In the genomic region with DNA sequence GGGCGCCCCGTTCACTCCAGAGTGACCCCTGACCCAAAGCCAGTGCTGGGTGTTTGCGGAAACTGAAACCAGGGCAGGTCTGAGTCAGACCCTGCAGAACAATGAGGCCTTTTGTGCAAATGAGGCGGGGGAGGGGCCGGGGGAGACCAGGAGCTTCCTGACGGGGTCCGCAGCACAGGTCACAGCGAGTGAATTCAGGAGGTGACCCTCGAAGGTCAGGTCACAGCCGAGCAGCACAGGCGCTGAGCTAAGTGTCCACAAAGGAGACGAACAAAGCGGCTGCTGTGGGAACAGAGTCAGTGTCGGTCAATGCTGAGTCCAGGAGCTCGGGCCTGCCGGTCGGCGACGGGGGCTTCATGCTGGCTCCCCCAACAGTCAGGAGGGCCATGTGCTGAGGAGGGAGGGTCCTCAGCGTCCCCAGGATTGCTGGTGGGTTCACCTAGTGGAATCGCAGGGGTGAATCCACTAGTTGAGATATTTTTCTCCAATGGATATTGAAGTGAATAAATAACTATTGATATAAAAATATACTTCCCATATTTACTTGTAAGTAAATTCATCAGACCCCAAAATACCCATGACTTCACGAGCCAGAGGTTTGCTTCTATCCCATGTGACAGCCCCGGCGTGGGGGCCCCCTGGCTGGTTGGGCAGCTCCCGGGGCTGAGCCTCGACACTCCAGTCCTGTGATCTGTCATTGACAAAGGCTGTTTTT, we compare ENCODE assay signal across 3 cellular contexts.
A peak's percentile ranks its signal among the peaks of the same experiment; 100 is the strongest.
TF ChIP-seq lines count a peak whose summit lies in the region.

No MANE protein-coding gene starts in this region.

TF ChIP-seq in HCT116, 20 proteins besides CTCF, POLR2A, EP300 and RAD21:
- TF ChIP-seq SP1 (IDR thresholded peaks at IDR 0.05; ENCODE audit: low read depth) (peak; percentile 29; the same call in 1 of the 2 replicates), FOSL1 (IDR thresholded peaks at IDR 0.05; ENCODE audit: low read depth) (peak; percentile 29; the same call in 1 of the 2 replicates), SIN3A (IDR thresholded peaks at IDR 0.05; ENCODE audit: low read depth) (no peak), EZH2 (IDR thresholded peaks at IDR 0.05) (no peak), JUND (IDR thresholded peaks at IDR 0.05) (peak; percentile 20; the same call in 1 of the 2 replicates)
- TF ChIP-seq, protein P1, sequence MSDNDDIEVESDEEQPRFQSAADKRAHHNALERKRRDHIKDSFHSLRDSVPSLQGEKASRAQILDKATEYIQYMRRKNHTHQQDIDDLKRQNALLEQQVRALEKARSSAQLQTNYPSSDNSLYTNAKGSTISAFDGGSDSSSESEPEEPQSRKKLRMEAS (IDR thresholded peaks at IDR 0.05) = 0 out of 2 replicates have a peak, but pooled peaks have one; percentile 10

TF ChIP-seq in GM12878, 131 proteins besides CTCF, POLR2A, EP300 and RAD21 (continues in another document):
- TF ChIP-seq, protein P2, sequence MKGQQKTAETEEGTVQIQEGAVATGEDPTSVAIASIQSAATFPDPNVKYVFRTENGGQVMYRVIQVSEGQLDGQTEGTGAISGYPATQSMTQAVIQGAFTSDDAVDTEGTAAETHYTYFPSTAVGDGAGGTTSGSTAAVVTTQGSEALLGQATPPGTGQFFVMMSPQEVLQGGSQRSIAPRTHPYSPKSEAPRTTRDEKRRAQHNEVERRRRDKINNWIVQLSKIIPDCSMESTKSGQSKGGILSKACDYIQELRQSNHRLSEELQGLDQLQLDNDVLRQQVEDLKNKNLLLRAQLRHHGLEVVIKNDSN (IDR thresholded peaks at IDR 0.05; ENCODE audit: borderline replicate concordance, extremely low read length, insufficient read depth, low read depth, low read length) = no peak
- peak; percentile 20; the same call in 1 of the 2 replicates for TF ChIP-seq PAX5 (IDR thresholded peaks at IDR 0.05; ENCODE audit: borderline replicate concordance, low read depth, low read length)
- TF ChIP-seq RAD51 (IDR thresholded peaks at IDR 0.05) = no peak
- 0 out of 2 replicates have a peak, but pooled peaks have one; percentile 37 for TF ChIP-seq EED (IDR thresholded peaks at IDR 0.05; ENCODE audit: low read depth)
- TF ChIP-seq JUNB (IDR thresholded peaks at IDR 0.05) = peak; percentile 31; the same call in 1 of the 2 replicates
- TF ChIP-seq HDGF (IDR thresholded peaks at IDR 0.05) = no peak
- TF ChIP-seq SP1 (IDR thresholded peaks at IDR 0.05; ENCODE audit: low read depth, low read length) = peak; percentile 9
- no peak for TF ChIP-seq KAT2A (conservative IDR thresholded peaks at IDR 0.05; ENCODE audit: control insufficient read depth, low read depth, low read length)
- TF ChIP-seq CHD2 (IDR thresholded peaks at IDR 0.05; ENCODE audit: borderline replicate concordance, low read depth, low read length) = no peak
- no peak for TF ChIP-seq PML (IDR thresholded peaks at IDR 0.05; ENCODE audit: low read length)
- TF ChIP-seq NFIC (IDR thresholded peaks at IDR 0.05; ENCODE audit: low read depth, low read length) = no peak
- TF ChIP-seq FOXM1 (IDR thresholded peaks at IDR 0.05; ENCODE audit: low read depth, low read length) = no peak
- TF ChIP-seq ETV6 (conservative IDR thresholded peaks at IDR 0.05 in 1 of 2, IDR thresholded peaks at IDR 0.05 in 1 of 2; ENCODE audit: borderline replicate concordance in 1 of 2, low read depth in 1 of 2) = 0 out of 4 replicates have a peak, but pooled peaks of 1 of the 2 experiments have one; percentile 23
- TF ChIP-seq NR2F1 (conservative IDR thresholded peaks at IDR 0.05) = peak; percentile 92
- no peak for TF ChIP-seq CHD1 (IDR thresholded peaks at IDR 0.05; ENCODE audit: low read depth, low read length)
- no peak for TF ChIP-seq SRF (IDR thresholded peaks at IDR 0.05; ENCODE audit: low read depth in 2 of 2, low read length in 2 of 2)
- no peak for TF ChIP-seq CBX5 (IDR thresholded peaks at IDR 0.05; ENCODE audit: low read depth)
- TF ChIP-seq, protein P3, sequence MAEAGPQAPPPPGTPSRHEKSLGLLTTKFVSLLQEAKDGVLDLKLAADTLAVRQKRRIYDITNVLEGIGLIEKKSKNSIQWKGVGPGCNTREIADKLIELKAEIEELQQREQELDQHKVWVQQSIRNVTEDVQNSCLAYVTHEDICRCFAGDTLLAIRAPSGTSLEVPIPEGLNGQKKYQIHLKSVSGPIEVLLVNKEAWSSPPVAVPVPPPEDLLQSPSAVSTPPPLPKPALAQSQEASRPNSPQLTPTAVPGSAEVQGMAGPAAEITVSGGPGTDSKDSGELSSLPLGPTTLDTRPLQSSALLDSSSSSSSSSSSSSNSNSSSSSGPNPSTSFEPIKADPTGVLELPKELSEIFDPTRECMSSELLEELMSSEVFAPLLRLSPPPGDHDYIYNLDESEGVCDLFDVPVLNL (IDR thresholded peaks at IDR 0.05; ENCODE audit: low read depth, low read length) = no peak
- TF ChIP-seq, protein P4, sequence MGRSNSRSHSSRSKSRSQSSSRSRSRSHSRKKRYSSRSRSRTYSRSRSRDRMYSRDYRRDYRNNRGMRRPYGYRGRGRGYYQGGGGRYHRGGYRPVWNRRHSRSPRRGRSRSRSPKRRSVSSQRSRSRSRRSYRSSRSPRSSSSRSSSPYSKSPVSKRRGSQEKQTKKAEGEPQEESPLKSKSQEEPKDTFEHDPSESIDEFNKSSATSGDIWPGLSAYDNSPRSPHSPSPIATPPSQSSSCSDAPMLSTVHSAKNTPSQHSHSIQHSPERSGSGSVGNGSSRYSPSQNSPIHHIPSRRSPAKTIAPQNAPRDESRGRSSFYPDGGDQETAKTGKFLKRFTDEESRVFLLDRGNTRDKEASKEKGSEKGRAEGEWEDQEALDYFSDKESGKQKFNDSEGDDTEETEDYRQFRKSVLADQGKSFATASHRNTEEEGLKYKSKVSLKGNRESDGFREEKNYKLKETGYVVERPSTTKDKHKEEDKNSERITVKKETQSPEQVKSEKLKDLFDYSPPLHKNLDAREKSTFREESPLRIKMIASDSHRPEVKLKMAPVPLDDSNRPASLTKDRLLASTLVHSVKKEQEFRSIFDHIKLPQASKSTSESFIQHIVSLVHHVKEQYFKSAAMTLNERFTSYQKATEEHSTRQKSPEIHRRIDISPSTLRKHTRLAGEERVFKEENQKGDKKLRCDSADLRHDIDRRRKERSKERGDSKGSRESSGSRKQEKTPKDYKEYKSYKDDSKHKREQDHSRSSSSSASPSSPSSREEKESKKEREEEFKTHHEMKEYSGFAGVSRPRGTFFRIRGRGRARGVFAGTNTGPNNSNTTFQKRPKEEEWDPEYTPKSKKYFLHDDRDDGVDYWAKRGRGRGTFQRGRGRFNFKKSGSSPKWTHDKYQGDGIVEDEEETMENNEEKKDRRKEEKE (IDR thresholded peaks at IDR 0.05) = no peak
- no peak for TF ChIP-seq TCF7 (IDR thresholded peaks at IDR 0.05; ENCODE audit: borderline replicate concordance)
- TF ChIP-seq CHD4 (IDR thresholded peaks at IDR 0.05) = no peak
- TF ChIP-seq WRNIP1 (IDR thresholded peaks at IDR 0.05; ENCODE audit: borderline replicate concordance, low read depth, low read length) = no peak
- TF ChIP-seq, protein P5, sequence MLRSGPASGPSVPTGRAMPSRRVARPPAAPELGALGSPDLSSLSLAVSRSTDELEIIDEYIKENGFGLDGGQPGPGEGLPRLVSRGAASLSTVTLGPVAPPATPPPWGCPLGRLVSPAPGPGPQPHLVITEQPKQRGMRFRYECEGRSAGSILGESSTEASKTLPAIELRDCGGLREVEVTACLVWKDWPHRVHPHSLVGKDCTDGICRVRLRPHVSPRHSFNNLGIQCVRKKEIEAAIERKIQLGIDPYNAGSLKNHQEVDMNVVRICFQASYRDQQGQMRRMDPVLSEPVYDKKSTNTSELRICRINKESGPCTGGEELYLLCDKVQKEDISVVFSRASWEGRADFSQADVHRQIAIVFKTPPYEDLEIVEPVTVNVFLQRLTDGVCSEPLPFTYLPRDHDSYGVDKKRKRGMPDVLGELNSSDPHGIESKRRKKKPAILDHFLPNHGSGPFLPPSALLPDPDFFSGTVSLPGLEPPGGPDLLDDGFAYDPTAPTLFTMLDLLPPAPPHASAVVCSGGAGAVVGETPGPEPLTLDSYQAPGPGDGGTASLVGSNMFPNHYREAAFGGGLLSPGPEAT (IDR thresholded peaks at IDR 0.05; ENCODE audit: low read depth) = no peak
- no peak for TF ChIP-seq EGR1 (IDR thresholded peaks at IDR 0.05; ENCODE audit: borderline replicate concordance in 1 of 2, low read depth in 2 of 2, low read length in 2 of 2)
- no peak for TF ChIP-seq STAT3 (IDR thresholded peaks at IDR 0.05; ENCODE audit: low read depth, low read length)
- no peak for TF ChIP-seq MYB (IDR thresholded peaks at IDR 0.05; ENCODE audit: borderline replicate concordance, low read depth, low read length)

TF ChIP-seq in HepG2, 621 proteins besides CTCF, POLR2A, EP300 and RAD21 (continues in another document):
- TF ChIP-seq ZNF354B (CRISPR knock-in tag; IDR thresholded peaks at IDR 0.05) = 0 out of 2 replicates have a peak, but pooled peaks have one; percentile 80
- no peak for TF ChIP-seq PAF1 (CRISPR knock-in tag; IDR thresholded peaks at IDR 0.05)
- no peak for TF ChIP-seq ZNF850 (CRISPR knock-in tag; conservative IDR thresholded peaks at IDR 0.05)
- TF ChIP-seq ZNF619 (CRISPR knock-in tag; IDR thresholded peaks at IDR 0.05) = peak; percentile 59; the same call in 1 of the 2 replicates
- TF ChIP-seq, protein P6, sequence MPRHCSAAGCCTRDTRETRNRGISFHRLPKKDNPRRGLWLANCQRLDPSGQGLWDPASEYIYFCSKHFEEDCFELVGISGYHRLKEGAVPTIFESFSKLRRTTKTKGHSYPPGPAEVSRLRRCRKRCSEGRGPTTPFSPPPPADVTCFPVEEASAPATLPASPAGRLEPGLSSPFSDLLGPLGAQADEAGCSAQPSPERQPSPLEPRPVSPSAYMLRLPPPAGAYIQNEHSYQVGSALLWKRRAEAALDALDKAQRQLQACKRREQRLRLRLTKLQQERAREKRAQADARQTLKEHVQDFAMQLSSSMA (CRISPR knock-in tag; IDR thresholded peaks at IDR 0.05) = no peak
- TF ChIP-seq, protein P7, sequence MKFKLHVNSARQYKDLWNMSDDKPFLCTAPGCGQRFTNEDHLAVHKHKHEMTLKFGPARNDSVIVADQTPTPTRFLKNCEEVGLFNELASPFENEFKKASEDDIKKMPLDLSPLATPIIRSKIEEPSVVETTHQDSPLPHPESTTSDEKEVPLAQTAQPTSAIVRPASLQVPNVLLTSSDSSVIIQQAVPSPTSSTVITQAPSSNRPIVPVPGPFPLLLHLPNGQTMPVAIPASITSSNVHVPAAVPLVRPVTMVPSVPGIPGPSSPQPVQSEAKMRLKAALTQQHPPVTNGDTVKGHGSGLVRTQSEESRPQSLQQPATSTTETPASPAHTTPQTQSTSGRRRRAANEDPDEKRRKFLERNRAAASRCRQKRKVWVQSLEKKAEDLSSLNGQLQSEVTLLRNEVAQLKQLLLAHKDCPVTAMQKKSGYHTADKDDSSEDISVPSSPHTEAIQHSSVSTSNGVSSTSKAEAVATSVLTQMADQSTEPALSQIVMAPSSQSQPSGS (CRISPR knock-in tag; IDR thresholded peaks at IDR 0.05) = peak; percentile 73
- TF ChIP-seq KLF16 (CRISPR knock-in tag; IDR thresholded peaks at IDR 0.05) = peak in 1 of 2 experiments; percentile 74; a peak in 2 of 4 replicates
- no peak for TF ChIP-seq GPN1 (CRISPR knock-in tag; IDR thresholded peaks at IDR 0.05; ENCODE audit: borderline replicate concordance)
- TF ChIP-seq, protein P8, sequence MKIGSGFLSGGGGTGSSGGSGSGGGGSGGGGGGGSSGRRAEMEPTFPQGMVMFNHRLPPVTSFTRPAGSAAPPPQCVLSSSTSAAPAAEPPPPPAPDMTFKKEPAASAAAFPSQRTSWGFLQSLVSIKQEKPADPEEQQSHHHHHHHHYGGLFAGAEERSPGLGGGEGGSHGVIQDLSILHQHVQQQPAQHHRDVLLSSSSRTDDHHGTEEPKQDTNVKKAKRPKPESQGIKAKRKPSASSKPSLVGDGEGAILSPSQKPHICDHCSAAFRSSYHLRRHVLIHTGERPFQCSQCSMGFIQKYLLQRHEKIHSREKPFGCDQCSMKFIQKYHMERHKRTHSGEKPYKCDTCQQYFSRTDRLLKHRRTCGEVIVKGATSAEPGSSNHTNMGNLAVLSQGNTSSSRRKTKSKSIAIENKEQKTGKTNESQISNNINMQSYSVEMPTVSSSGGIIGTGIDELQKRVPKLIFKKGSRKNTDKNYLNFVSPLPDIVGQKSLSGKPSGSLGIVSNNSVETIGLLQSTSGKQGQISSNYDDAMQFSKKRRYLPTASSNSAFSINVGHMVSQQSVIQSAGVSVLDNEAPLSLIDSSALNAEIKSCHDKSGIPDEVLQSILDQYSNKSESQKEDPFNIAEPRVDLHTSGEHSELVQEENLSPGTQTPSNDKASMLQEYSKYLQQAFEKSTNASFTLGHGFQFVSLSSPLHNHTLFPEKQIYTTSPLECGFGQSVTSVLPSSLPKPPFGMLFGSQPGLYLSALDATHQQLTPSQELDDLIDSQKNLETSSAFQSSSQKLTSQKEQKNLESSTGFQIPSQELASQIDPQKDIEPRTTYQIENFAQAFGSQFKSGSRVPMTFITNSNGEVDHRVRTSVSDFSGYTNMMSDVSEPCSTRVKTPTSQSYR (CRISPR knock-in tag; IDR thresholded peaks at IDR 0.05; ENCODE audit: borderline replicate concordance) = peak; percentile 97
- no peak; the same call in none of the 2 replicates for TF ChIP-seq ZNF670 (CRISPR knock-in tag; IDR thresholded peaks at IDR 0.05; ENCODE audit: borderline replicate concordance)
- no peak for TF ChIP-seq HOXA9 (CRISPR knock-in tag; IDR thresholded peaks at IDR 0.05; ENCODE audit: borderline replicate concordance)
- TF ChIP-seq, protein P9, sequence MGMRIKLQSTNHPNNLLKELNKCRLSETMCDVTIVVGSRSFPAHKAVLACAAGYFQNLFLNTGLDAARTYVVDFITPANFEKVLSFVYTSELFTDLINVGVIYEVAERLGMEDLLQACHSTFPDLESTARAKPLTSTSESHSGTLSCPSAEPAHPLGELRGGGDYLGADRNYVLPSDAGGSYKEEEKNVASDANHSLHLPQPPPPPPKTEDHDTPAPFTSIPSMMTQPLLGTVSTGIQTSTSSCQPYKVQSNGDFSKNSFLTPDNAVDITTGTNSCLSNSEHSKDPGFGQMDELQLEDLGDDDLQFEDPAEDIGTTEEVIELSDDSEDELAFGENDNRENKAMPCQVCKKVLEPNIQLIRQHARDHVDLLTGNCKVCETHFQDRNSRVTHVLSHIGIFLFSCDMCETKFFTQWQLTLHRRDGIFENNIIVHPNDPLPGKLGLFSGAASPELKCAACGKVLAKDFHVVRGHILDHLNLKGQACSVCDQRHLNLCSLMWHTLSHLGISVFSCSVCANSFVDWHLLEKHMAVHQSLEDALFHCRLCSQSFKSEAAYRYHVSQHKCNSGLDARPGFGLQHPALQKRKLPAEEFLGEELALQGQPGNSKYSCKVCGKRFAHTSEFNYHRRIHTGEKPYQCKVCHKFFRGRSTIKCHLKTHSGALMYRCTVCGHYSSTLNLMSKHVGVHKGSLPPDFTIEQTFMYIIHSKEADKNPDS (CRISPR knock-in tag; IDR thresholded peaks at IDR 0.05) = no peak
- no peak for TF ChIP-seq TMF1 (CRISPR knock-in tag; IDR thresholded peaks at IDR 0.05; ENCODE audit: low read depth)
- peak; percentile 24; the same call in 1 of the 2 replicates for TF ChIP-seq CEBPG (CRISPR knock-in tag; IDR thresholded peaks at IDR 0.05)
